1 cellular context compared by ENCODE assay signal in genomic region chr18:41645600-41646360, GRCh38.
TF ChIP-seq lines count a peak whose summit lies in the region.

No MANE protein-coding gene starts in this region.

TF ChIP-seq in GM12878, 131 proteins besides CTCF, POLR2A, EP300 and RAD21 (continued from another document):
- no peak for TF ChIP-seq CEBPZ (IDR thresholded peaks at IDR 0.05; ENCODE audit: low read depth, low read length)
